ENCODE assay signal across 1 cellular context in genomic region chr19:10105241-10106099, GRCh38.
TF ChIP-seq lines count a peak whose summit lies in the region.

No MANE protein-coding gene starts in this region.

TF ChIP-seq in H1, 55 proteins besides CTCF, POLR2A, EP300 and RAD21:
- TF ChIP-seq MAFK (IDR thresholded peaks at IDR 0.05; ENCODE audit: low read depth, low read length), result no peak
- TF ChIP-seq RBBP5 (IDR thresholded peaks at IDR 0.05; ENCODE audit: borderline replicate concordance, low read depth, low read length), result 0 out of 2 replicates have a peak, but pooled peaks have one; percentile 17
